8 cellular contexts compared by ENCODE assay signal in genomic region chr12:990649-991349, GRCh38. TPM values are rescaled to one million over a fixed set of nuclear protein-coding genes. Genes with fewer than 3 reads are reported as not detected.
A peak's percentile ranks its signal among the peaks of the same experiment; 100 is the strongest.
DNase-seq lines count a peak whose midpoint lies in the region; ATAC-seq and TF ChIP-seq lines count a peak whose summit lies in the region.

TSS of gene ERC1 (plus strand) at chr12:991223. CDS start at chr12:1027904, 36,681 bp downstream.

- peak; percentile 9; the same call in 1 of the 2 replicates for TF ChIP-seq RAD21 in HCT116 (IDR thresholded peaks at IDR 0.05; ENCODE audit: low read depth)

- peak within 1 kb of the TSS; percentile 81 for H3K14ac ChIP-seq in trophoblast cell (ENCODE audit: low read length)

- H2BK5ac ChIP-seq in trophoblast cell (ENCODE audit: low read depth, low read length, poor library complexity), result peak within 1 kb of the TSS; percentile 80

- H3K36me3 Mint-ChIP-seq in T-cell, result no peaks in the 10 kb centered on the region

- no TSS peak for BruUV-seq in HCT116 (replicated peaks; lab: Mats Ljungman, UMichigan)

- RAD21 ChIA-PET in HCT116 (lab: Charles Lee; ENCODE audit: low non-redundant PET in 1 of 2, low total read pairs in 2 of 2, uncharacterized antibody in 2 of 2, unreplicated experiment in 2 of 2), result interaction anchor here in 1 of 2 experiments (0.7 kb wide), 1 partner anchor 421 kb away, joined by 9 read pairs; no protein-coding TSS in a partner anchor

- peak within 1 kb of the TSS; percentile 69 to 76 for H3K4me3 ChIP-seq in HCT116 (replicated peaks in 1 of 2; ENCODE audit: low read depth in 1 of 2, low read length in 2 of 2)
- H3K4me3 ChIP-seq in adipocyte (ENCODE audit: low read length), result peak within 1 kb of the TSS; percentile 94
- H3K4me3 ChIP-seq in cardiac muscle cell, result peak within 1 kb of the TSS; percentile 99
- peak within 1 kb of the TSS; percentile 88 for H3K4me3 ChIP-seq in trophoblast cell (ENCODE audit: low read depth, low read length)
- peak within 1 kb of the TSS; percentile 98 for H3K4me3 ChIP-seq in tibial artery

- peaks cover 11% of the 10 kb centered on the region for H3K79me1 ChIP-seq in trophoblast cell (ENCODE audit: low read length)

- no peaks in the 10 kb centered on the region for H4K20me1 ChIP-seq in HCT116 (ENCODE audit: insufficient read depth)

- H3K79me2 ChIP-seq in HCT116 (ENCODE audit: insufficient read depth, low read length) (peaks cover 42% of the 10 kb centered on the region), trophoblast cell (ENCODE audit: control insufficient read depth, insufficient read depth, low read length, poor library complexity) (peaks cover 12% of the 10 kb centered on the region)

- H3K4me2 ChIP-seq in HCT116 (ENCODE audit: low read length) (peak within 1 kb of the TSS; percentile 82), trophoblast cell (ENCODE audit: low read length) (peak within 1 kb of the TSS; percentile 97)

- peak within 1 kb of the TSS; percentile 50 for H3K23ac ChIP-seq in trophoblast cell (ENCODE audit: low read length)

- H3K9ac ChIP-seq in HCT116 (ENCODE audit: low read length) (peak within 1 kb of the TSS; percentile 80), adipocyte (ENCODE audit: low read length) (peak within 1 kb of the TSS; percentile 99), trophoblast cell (ENCODE audit: low read length) (peak within 1 kb of the TSS; percentile 86)

- WGBS in trophoblast cell (ENCODE audit: extremely low coverage, insufficient coverage, insufficient read length), result no CpG with 5 or more reads among the region's 91 CpGs

- H3K4me1 Mint-ChIP-seq in T-cell, result peaks cover 44 to 60% (median 46%) of the 10 kb centered on the region in 3 donors

- H4K12ac ChIP-seq in trophoblast cell (ENCODE audit: low read depth, low read length), result peak within 1 kb of the TSS; percentile 93

- H3K27ac Mint-ChIP-seq in T-cell, result peak within 1 kb of the TSS; percentile 96 to 98

- H4K91ac ChIP-seq in trophoblast cell (ENCODE audit: low read depth, low read length), result peak within 1 kb of the TSS; percentile 91

- H3K18ac ChIP-seq in trophoblast cell (ENCODE audit: low read length), result peak within 1 kb of the TSS; percentile 85

- H3K9me3 ChIP-seq in HCT116 (ENCODE audit: control insufficient read depth in 1 of 2, insufficient read depth in 1 of 2, low read depth in 1 of 2, low read length in 2 of 2) (no peaks in the 10 kb centered on the region), adipocyte (ENCODE audit: control insufficient read depth, low read length) (no peaks in the 10 kb centered on the region), cardiac muscle cell (ENCODE audit: low read depth) (no peaks in the 10 kb centered on the region), trophoblast cell (ENCODE audit: insufficient read depth, low read depth, low read length) (no peaks in the 10 kb centered on the region), tibial artery (no peaks in the 10 kb centered on the region)

- H3K9me3 Mint-ChIP-seq in T-cell, result no peaks in the 10 kb centered on the region

- peak within 1 kb of the TSS; percentile 77 for H3K4ac ChIP-seq in trophoblast cell (ENCODE audit: low read depth, low read length)

- peak within 1 kb of the TSS; percentile 13 for H2AK5ac ChIP-seq in trophoblast cell (ENCODE audit: low read length)

- H2BK120ac ChIP-seq in trophoblast cell (ENCODE audit: insufficient read depth, low read length, poor library complexity), result peak within 1 kb of the TSS; percentile 78

- peak within 1 kb of the TSS; percentile 88 for H2BK12ac ChIP-seq in trophoblast cell (ENCODE audit: low read length)

- no peaks in the 10 kb centered on the region for H3K9me2 ChIP-seq in HCT116 (ENCODE audit: insufficient read depth)

- no peak for TF ChIP-seq CTCF in HCT116 (IDR thresholded peaks at IDR 0.05 in 2 of 3, conservative IDR thresholded peaks at IDR 0.05 in 1 of 3; ENCODE audit: borderline replicate concordance in 1 of 3, insufficient read depth in 1 of 3, low read depth in 2 of 3, low read length in 2 of 3)
- no peak for TF ChIP-seq CTCF in cardiac muscle cell (IDR thresholded peaks at IDR 0.05; ENCODE audit: low read depth, low read length)
- no peak for TF ChIP-seq CTCF in tibial artery (IDR thresholded peaks at IDR 0.05)

- H3K27me3 ChIP-seq in HCT116 (ENCODE audit: insufficient read depth, low read length) (no peaks in the 10 kb centered on the region), adipocyte (replicated peaks; ENCODE audit: control insufficient read depth, insufficient read depth, low read length) (no peaks in the 10 kb centered on the region), cardiac muscle cell (no peaks in the 10 kb centered on the region), trophoblast cell (ENCODE audit: insufficient read depth, low read length) (no peaks in the 10 kb centered on the region), tibial artery (no peaks in the 10 kb centered on the region)

- DNase-seq in GF-D8 (lab: John Stamatoyannopoulos, UW) (peak; percentile 64), HCT116 (ENCODE audit: low read depth, low spot score) (peak; percentile 77), NAMALWA (ENCODE audit: low spot score) (peak; percentile 79), T-cell (peak; percentile 55 to 89 (median 79)), adipocyte (ENCODE audit: low read depth) (peak; percentile 96), cardiac muscle cell (ENCODE audit: low read depth in 1 of 2, low spot score in 1 of 2) (peak; percentile 92 to 94), trophoblast cell (peak; percentile 73 to 86), tibial artery (peak; percentile 82 to 93)

- ATAC-seq in HCT116 (peak; percentile 91), T-cell (replicated peaks in 1 of 4) (peak; percentile 86 to 89 (median 89))

- peaks cover 8 to 33% of the 10 kb centered on the region in 2 experiments for H3K4me1 ChIP-seq in HCT116 (ENCODE audit: control insufficient read depth in 1 of 2, insufficient read depth in 2 of 2, low read length in 2 of 2)
- peaks cover 48% of the 10 kb centered on the region for H3K4me1 ChIP-seq in adipocyte (ENCODE audit: control insufficient read depth, insufficient read depth, low read length)
- H3K4me1 ChIP-seq in cardiac muscle cell (ENCODE audit: low read depth), result peaks cover 28% of the 10 kb centered on the region
- peaks cover 3 to 6% of the 10 kb centered on the region in 2 experiments for H3K4me1 ChIP-seq in trophoblast cell (ENCODE audit: control insufficient read depth in 1 of 2, insufficient read depth in 2 of 2, low read length in 2 of 2)
- H3K4me1 ChIP-seq in tibial artery, result peaks cover 0 to 39% (median 27%) of the 10 kb centered on the region in 4 donors

- CTCF ChIA-PET in HCT116 (lab: Charles Lee) (interaction anchor here (1.1 to 1.5 kb wide), 2 partner anchors 41 to 102 kb away, joined by 4 to 5 read pairs; partner anchors contain the start of gene RAD52), T-cell (lab: Charles Lee) (interaction anchor here in 1 of 2 donors (0.6 to 1.4 kb wide), 5 partner anchors 41 to 533 kb away, joined by 3 to 9 read pairs (median 4); partner anchors contain the start of gene RAD52)

- H3K27me3 Mint-ChIP-seq in T-cell, result no peaks in the 10 kb centered on the region

- H2AFZ ChIP-seq in HCT116 (ENCODE audit: low read depth, low read length, poor library complexity, severe bottlenecking), result peak within 1 kb of the TSS; percentile 4
- H2AFZ ChIP-seq in trophoblast cell (ENCODE audit: insufficient read depth, low read length, poor library complexity), result peak within 1 kb of the TSS; percentile 80

- H3K27ac ChIP-seq in HCT116 (ENCODE audit: low read depth, low read length) (peak within 1 kb of the TSS; percentile 95), cardiac muscle cell (peak within 1 kb of the TSS; percentile 97), trophoblast cell (ENCODE audit: low read depth, low read length) (peak within 1 kb of the TSS; percentile 93), tibial artery (peak within 1 kb of the TSS; percentile 98 to 99)

- POLR2A ChIA-PET in HCT116 (lab: Charles Lee), result interaction anchor here (0.6 to 1.0 kb wide), 4 partner anchors 21 to 170 kb away, joined by 3 to 4 read pairs (median 3); partner anchors contain the start of gene RAD52
- POLR2A ChIA-PET in T-cell (lab: Charles Lee), result interaction anchor here in 1 of 2 donors (0.7 to 1.0 kb wide), 3 partner anchors 50 to 205 kb away, joined by 3 to 7 read pairs (median 6); no protein-coding TSS in a partner anchor

- no peaks in the 10 kb centered on the region for H3K36me3 ChIP-seq in HCT116 (ENCODE audit: control insufficient read depth in 1 of 2, insufficient read depth in 2 of 2, low read length in 2 of 2)
- no peaks in the 10 kb centered on the region for H3K36me3 ChIP-seq in adipocyte (ENCODE audit: control insufficient read depth, insufficient read depth, low read length, severe bottlenecking)
- no peaks in the 10 kb centered on the region for H3K36me3 ChIP-seq in cardiac muscle cell
- no peaks in the 10 kb centered on the region for H3K36me3 ChIP-seq in trophoblast cell (ENCODE audit: control insufficient read depth in 1 of 2, insufficient read depth in 2 of 2, low read length in 2 of 2)
- H3K36me3 ChIP-seq in tibial artery, result no peaks in the 10 kb centered on the region

- peak within 1 kb of the TSS; percentile 95 to 98 (median 96) for H3K4me3 Mint-ChIP-seq in T-cell

- intact Hi-C loops in HCT116 (cut with micrococcal nuclease) (no loop called here), tibial artery (cut with DNase I; ENCODE audit: low total_unique reads) (loop anchor here (10.0 kb wide), 2 partner anchors 104 to 604 kb away; partner anchors contain the start of gene FBXL14)

- peak; percentile 64 for TF ChIP-seq POLR2A in HCT116 (IDR thresholded peaks at IDR 0.05; ENCODE audit: borderline replicate concordance, extremely low read depth, insufficient read depth, insufficient read length)

- H4K8ac ChIP-seq in trophoblast cell (ENCODE audit: low read depth, low read length), result peak within 1 kb of the TSS; percentile 97

TF ChIP-seq in HCT116, 20 proteins besides CTCF, POLR2A, EP300 and RAD21:
- TF ChIP-seq CBX3 (IDR thresholded peaks at IDR 0.05; ENCODE audit: low read depth) (no peak), YY1 (IDR thresholded peaks at IDR 0.05; ENCODE audit: extremely low read depth, insufficient replicate concordance, low read depth, low read length) (peak; percentile 10), SIN3A (IDR thresholded peaks at IDR 0.05; ENCODE audit: low read depth) (peak; percentile 63; the same call in 1 of the 2 replicates), ZFX (IDR thresholded peaks at IDR 0.05) (peak; percentile 23; the same call in 1 of the 2 replicates), SP1 (IDR thresholded peaks at IDR 0.05; ENCODE audit: low read depth) (peak; percentile 22), MAX (IDR thresholded peaks at IDR 0.05) (peak; percentile 73), CEBPB (IDR thresholded peaks at IDR 0.05; ENCODE audit: low read depth) (no peak), EGR1 (IDR thresholded peaks at IDR 0.05; ENCODE audit: low read depth) (no peak), POLR2AphosphoS5 (IDR thresholded peaks at IDR 0.05; ENCODE audit: low read depth, low read length) (peak; percentile 83)
TF ChIP-seq in HCT116: peak in this region for 6.

RNA-seq across cellular contexts. Expression of gene ERC1, which starts in this region (rescaled TPM):
- total RNA-seq in HCT116 (2021; ENCODE audit: unreplicated experiment) (41.9 TPM), T-cell (10 to 100 TPM; 41.8 to 68.0 (median 46.5) TPM), cardiac muscle cell (25.8 and 46.3 TPM in 2 replicates)
- polyA plus RNA-seq in HCT116 (2012), result 9.5 and 10.5 TPM in 2 replicates
- polyA plus RNA-seq in cardiac muscle cell, result 34.1 and 35.7 TPM in 2 replicates
- polyA plus RNA-seq in trophoblast cell (2013), result 21.3 and 22.4 TPM in 2 replicates

Comparison
In these comparisons a context has a peak if more than half of its experiments do, and no peak if none do; other contexts are left out.
1. Peak in every context shown above with its lines: DNase-seq, ATAC-seq, H3K4me3 ChIP-seq and H3K27ac ChIP-seq.